In the genomic region with DNA sequence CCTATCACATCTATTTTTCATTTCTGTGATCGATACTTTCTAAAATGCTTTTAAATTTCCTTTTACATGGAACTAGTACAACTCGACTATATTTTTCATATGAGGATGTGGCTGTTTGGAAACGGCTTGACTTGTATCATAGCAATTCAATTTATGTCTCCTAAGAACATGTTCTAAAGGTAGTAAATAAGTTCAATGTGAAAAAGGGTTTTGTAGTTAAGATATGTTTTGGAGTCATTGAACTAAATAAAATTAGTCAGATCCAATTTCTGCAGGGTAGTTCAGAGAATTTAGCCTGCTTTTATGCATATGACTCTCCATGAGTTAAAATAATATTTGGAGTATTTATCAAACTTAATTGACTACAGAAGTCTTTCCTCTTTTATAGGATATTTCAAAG, we compare ENCODE assay signal across 22 cellular contexts.
"Had no signal": no experiment of that assay in that cellular context is flagged by ENCODE, and none has a peak within 500 bp of the region (broad histone marks: within the 10 kb centered on the region; RNA-seq: fewer than 3 reads in every experiment).

No MANE protein-coding gene starts in this region.

- H3K27ac ChIP-seq: HL-60, Peyer's patch, SK-N-MC had no signal

- ATAC-seq: PC-3 had no signal

- H3K4me3 ChIP-seq: Peyer's patch, SJSA1, SK-N-MC had no signal

- H3K27me3 ChIP-seq: Peyer's patch, SJSA1 had no signal

- H3K9me3 ChIP-seq: SJSA1 had no signal

- H3K4me1 ChIP-seq: Peyer's patch had no signal

- H3K36me3 ChIP-seq: Peyer's patch, SJSA1 had no signal

- DNase-seq: KBM-7, MV-4-11, NCI-H1048, NCI-H1105, NCI-H1417, NCI-H1436 treated with DMSO at 0.1 percent for 48 hours, NCI-H1694, NCI-H187 treated with DMSO at 0.1 percent for 48 hours, NCI-H2029 treated with DMSO at 0.1 percent for 48 hours, NCI-H2171 treated with DMSO at 0.1 percent for 48 hours, NCI-H345, NCI-H446 treated with DMSO at 0.1 percent for 48 hours, NCI-H510A treated with DMSO at 0.1 percent for 48 hours, NCI-H526, NCI-H82, Peyer's patch, Right ventricle myocardium superior, SIG-M5 had no signal
